In genomic region chr1:14826731-14827326, GRCh38 we compare ENCODE assay signal across 1 cellular context.
TF ChIP-seq lines count a peak whose summit lies in the region.

No MANE protein-coding gene starts in this region.

TF ChIP-seq in GM23338, 12 proteins besides CTCF, POLR2A, EP300 and RAD21 (continued from another document):
- TF ChIP-seq, protein P1, sequence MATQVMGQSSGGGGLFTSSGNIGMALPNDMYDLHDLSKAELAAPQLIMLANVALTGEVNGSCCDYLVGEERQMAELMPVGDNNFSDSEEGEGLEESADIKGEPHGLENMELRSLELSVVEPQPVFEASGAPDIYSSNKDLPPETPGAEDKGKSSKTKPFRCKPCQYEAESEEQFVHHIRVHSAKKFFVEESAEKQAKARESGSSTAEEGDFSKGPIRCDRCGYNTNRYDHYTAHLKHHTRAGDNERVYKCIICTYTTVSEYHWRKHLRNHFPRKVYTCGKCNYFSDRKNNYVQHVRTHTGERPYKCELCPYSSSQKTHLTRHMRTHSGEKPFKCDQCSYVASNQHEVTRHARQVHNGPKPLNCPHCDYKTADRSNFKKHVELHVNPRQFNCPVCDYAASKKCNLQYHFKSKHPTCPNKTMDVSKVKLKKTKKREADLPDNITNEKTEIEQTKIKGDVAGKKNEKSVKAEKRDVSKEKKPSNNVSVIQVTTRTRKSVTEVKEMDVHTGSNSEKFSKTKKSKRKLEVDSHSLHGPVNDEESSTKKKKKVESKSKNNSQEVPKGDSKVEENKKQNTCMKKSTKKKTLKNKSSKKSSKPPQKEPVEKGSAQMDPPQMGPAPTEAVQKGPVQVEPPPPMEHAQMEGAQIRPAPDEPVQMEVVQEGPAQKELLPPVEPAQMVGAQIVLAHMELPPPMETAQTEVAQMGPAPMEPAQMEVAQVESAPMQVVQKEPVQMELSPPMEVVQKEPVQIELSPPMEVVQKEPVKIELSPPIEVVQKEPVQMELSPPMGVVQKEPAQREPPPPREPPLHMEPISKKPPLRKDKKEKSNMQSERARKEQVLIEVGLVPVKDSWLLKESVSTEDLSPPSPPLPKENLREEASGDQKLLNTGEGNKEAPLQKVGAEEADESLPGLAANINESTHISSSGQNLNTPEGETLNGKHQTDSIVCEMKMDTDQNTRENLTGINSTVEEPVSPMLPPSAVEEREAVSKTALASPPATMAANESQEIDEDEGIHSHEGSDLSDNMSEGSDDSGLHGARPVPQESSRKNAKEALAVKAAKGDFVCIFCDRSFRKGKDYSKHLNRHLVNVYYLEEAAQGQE (IDR thresholded peaks at IDR 0.05; ENCODE audit: unreplicated experiment) = no peak
- TF ChIP-seq EZH2phosphoT487 (IDR thresholded peaks at IDR 0.05; ENCODE audit: unreplicated experiment) = no peak
- TF ChIP-seq POLR2AphosphoS5 (IDR thresholded peaks at IDR 0.05; ENCODE audit: low read depth) = no peak
- no peak for TF ChIP-seq ZNF462 (CRISPR knock-in tag; IDR thresholded peaks at IDR 0.05)
- TF ChIP-seq ZNF331 (CRISPR knock-in tag; IDR thresholded peaks at IDR 0.05; ENCODE audit: low read depth) = no peak
- TF ChIP-seq NANOG (IDR thresholded peaks at IDR 0.05; ENCODE audit: borderline replicate concordance) = no peak
- TF ChIP-seq CREB1 (CRISPR knock-in tag; IDR thresholded peaks at IDR 0.05; ENCODE audit: low read depth) = no peak
